ENCODE assay signal across 14 cellular contexts in the genomic region with DNA sequence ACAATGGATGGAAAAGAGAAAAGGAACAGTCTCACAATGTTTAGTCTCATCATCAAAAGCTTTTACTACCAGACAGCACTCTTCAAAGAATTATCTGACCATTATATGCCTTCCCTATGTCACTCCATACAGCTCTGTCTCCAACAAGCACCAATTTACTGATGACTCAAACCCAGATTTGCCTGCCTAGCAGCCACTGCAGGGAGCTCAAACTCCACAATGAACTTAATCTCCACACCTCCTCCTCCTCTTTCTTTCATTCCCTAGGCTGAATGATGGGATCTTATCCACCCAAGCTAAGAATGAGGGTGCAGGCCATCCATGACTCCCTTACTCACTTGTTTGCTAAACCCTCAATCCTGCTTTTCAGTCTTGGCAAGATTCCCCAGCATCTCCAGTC. TPM values are rescaled to one million over a fixed set of nuclear protein-coding genes. Genes with fewer than 3 reads are reported as not detected.
A peak's percentile ranks its signal among the peaks of the same experiment; 100 is the strongest.
DNase-seq lines count a peak whose midpoint lies in the region; ATAC-seq and TF ChIP-seq lines count a peak whose summit lies in the region.
"Had no signal": no experiment of that assay in that cellular context is flagged by ENCODE, and none has a peak within 500 bp of the region (broad histone marks: within the 10 kb centered on the region; RNA-seq: fewer than 3 reads in every experiment).

No MANE protein-coding gene starts in this region.

- H3K9me3 Mint-ChIP-seq in CD4-positive, alpha-beta T cell = no peaks in the 10 kb centered on the region
- H3K9me3 Mint-ChIP-seq in activated CD4-positive, alpha-beta memory T cell treated with anti-CD3 and anti-CD28 coated beads for 36 hours = no peaks in the 10 kb centered on the region
- H3K9me3 Mint-ChIP-seq: stimulated activated naive CD8-positive, alpha-beta T cell treated with anti-CD3 and anti-CD28 coated beads, Interleukin-15, Interleukin-2, amounts not matched to agents 100 ng/mL and 50 ng/mL, for 24 hours had no signal

- POLR2A ChIA-PET in CD4-positive, alpha-beta T cell (lab: Charles Lee) = no interaction called here
- POLR2A ChIA-PET in activated CD4-positive, alpha-beta memory T cell treated with anti-CD3 and anti-CD28 coated beads for 36 hours (lab: Charles Lee) = interaction anchor here (0.6 kb wide), 1 partner anchor 317 kb away, joined by 3 read pairs; no protein-coding TSS in a partner anchor

- H3K27me3 Mint-ChIP-seq in CD4-positive, alpha-beta T cell = no peaks in the 10 kb centered on the region
- no peaks in the 10 kb centered on the region for H3K27me3 Mint-ChIP-seq in activated CD4-positive, alpha-beta memory T cell treated with anti-CD3 and anti-CD28 coated beads for 36 hours
- H3K27me3 Mint-ChIP-seq: stimulated activated naive CD8-positive, alpha-beta T cell treated with anti-CD3 and anti-CD28 coated beads, Interleukin-15, Interleukin-2, amounts not matched to agents 100 ng/mL and 50 ng/mL, for 24 hours had no signal

- TF ChIP-seq POLR2A in ovary (IDR thresholded peaks at IDR 0.05) = no peak

- TF ChIP-seq CTCF in CD4-positive, alpha-beta T cell (IDR thresholded peaks at IDR 0.05) = no peak
- TF ChIP-seq CTCF in brain microvascular endothelial cell (IDR thresholded peaks at IDR 0.05; ENCODE audit: low read depth, low read length, missing control alignments) = no peak
- no peak for TF ChIP-seq CTCF in mucosa of descending colon (IDR thresholded peaks at IDR 0.05)
- no peak for TF ChIP-seq CTCF in ovary (IDR thresholded peaks at IDR 0.05)

- H3K9ac ChIP-seq in HUES48 (ENCODE audit: low read depth, low read length) = no peak overlapping the region

- in situ Hi-C loops in brain microvascular endothelial cell (cut with HindIII; ENCODE audit: low pct_ligation_motif_present, low sequenced_read_pairs) = no loop called here

- no peak overlapping the region for H3K4me3 Mint-ChIP-seq in CD4-positive, alpha-beta T cell
- H3K4me3 Mint-ChIP-seq in activated CD4-positive, alpha-beta memory T cell treated with anti-CD3 and anti-CD28 coated beads for 36 hours = no peak overlapping the region
- H3K4me3 Mint-ChIP-seq: stimulated activated naive CD8-positive, alpha-beta T cell treated with anti-CD3 and anti-CD28 coated beads, Interleukin-15, Interleukin-2, amounts not matched to agents 100 ng/mL and 50 ng/mL, for 24 hours had no signal

- no peak for ATAC-seq in CD4-positive, alpha-beta T cell (ENCODE audit: poor library complexity)
- ATAC-seq in mucosa of descending colon = peak; percentile 20

- H3K27ac Mint-ChIP-seq in CD4-positive, alpha-beta T cell = peak overlapping the region; percentile 1
- no peak overlapping the region for H3K27ac Mint-ChIP-seq in activated CD4-positive, alpha-beta memory T cell treated with anti-CD3 and anti-CD28 coated beads for 36 hours
- H3K27ac Mint-ChIP-seq: stimulated activated naive CD8-positive, alpha-beta T cell treated with anti-CD3 and anti-CD28 coated beads, Interleukin-15, Interleukin-2, amounts not matched to agents 100 ng/mL and 50 ng/mL, for 24 hours had no signal

- no peak overlapping the region for H3K27ac ChIP-seq in CD4-positive, alpha-beta T cell (ENCODE audit: low read depth, low read length)
- H3K27ac ChIP-seq in HUES48 (ENCODE audit: low read depth, low read length) = peak overlapping the region; percentile 61
- peak overlapping the region; percentile 64 for H3K27ac ChIP-seq in brain microvascular endothelial cell
- H3K27ac ChIP-seq in ovary = no peak overlapping the region
- H3K27ac ChIP-seq in substantia nigra (ENCODE audit: low read depth, low read length, poor library complexity, severe bottlenecking) = no peak overlapping the region
- H3K27ac ChIP-seq: C4-2B had no signal

- no peak for TF ChIP-seq EP300 in ovary (IDR thresholded peaks at IDR 0.05)

- peaks cover 19% of the 10 kb centered on the region for H3K4me1 Mint-ChIP-seq in CD4-positive, alpha-beta T cell (ENCODE audit: low read depth)
- H3K4me1 Mint-ChIP-seq in activated CD4-positive, alpha-beta memory T cell treated with anti-CD3 and anti-CD28 coated beads for 36 hours (ENCODE audit: low read depth) = peaks cover 41% of the 10 kb centered on the region

- CTCF ChIA-PET in CD4-positive, alpha-beta T cell (lab: Charles Lee) = no interaction called here
- CTCF ChIA-PET in activated CD4-positive, alpha-beta memory T cell treated with anti-CD3 and anti-CD28 coated beads for 36 hours (lab: Charles Lee) = no interaction called here

- H3K9me3 ChIP-seq in CD4-positive, alpha-beta T cell (ENCODE audit: control insufficient read depth, low read length) = no peaks in the 10 kb centered on the region
- no peaks in the 10 kb centered on the region for H3K9me3 ChIP-seq in HUES48 (ENCODE audit: control insufficient read depth, insufficient read depth, low read length)
- H3K9me3 ChIP-seq in mucosa of descending colon = no peaks in the 10 kb centered on the region
- H3K9me3 ChIP-seq in ovary = no peaks in the 10 kb centered on the region

- peaks cover 4% of the 10 kb centered on the region; the same call in 1 of the 2 replicates for H3K36me3 ChIP-seq in HUES48 (ENCODE audit: control insufficient read depth, insufficient read depth, low read length)
- no peaks in the 10 kb centered on the region for H3K36me3 ChIP-seq in brain microvascular endothelial cell (replicated peaks)
- H3K36me3 ChIP-seq in mucosa of descending colon (ENCODE audit: low read depth) = no peaks in the 10 kb centered on the region
- H3K36me3 ChIP-seq in ovary = no peaks in the 10 kb centered on the region

- H3K36me3 Mint-ChIP-seq in CD4-positive, alpha-beta T cell (ENCODE audit: low read depth) = peaks cover 64% of the 10 kb centered on the region
- H3K36me3 Mint-ChIP-seq in activated CD4-positive, alpha-beta memory T cell treated with anti-CD3 and anti-CD28 coated beads for 36 hours = peaks cover 14% of the 10 kb centered on the region

- intact Hi-C loops in CD4-positive, alpha-beta T cell (cut with DNase I, micrococcal nuclease) = no loop called here
- intact Hi-C loops in mucosa of descending colon (cut with DNase I, micrococcal nuclease) (no loop called here), ovary (cut with DNase I) (no loop called here)
- intact Hi-C loops in activated CD4-positive, alpha-beta memory T cell treated with anti-CD3 and anti-CD28 coated beads for 36 hours (cut with micrococcal nuclease) = no loop called here

- DNase-seq in CD4-positive, alpha-beta T cell = no peak
- DNase-seq in brain microvascular endothelial cell = peak; percentile 56
- DNase-seq in mucosa of descending colon = no peak
- DNase-seq in ovary = no peak
- no peak for DNase-seq in activated CD4-positive, alpha-beta memory T cell treated with anti-CD3 and anti-CD28 coated beads for 36 hours
- no peak for DNase-seq in substantia nigra (lab: John Stamatoyannopoulos, UW)
- DNase-seq in HUDEP-2 (lab: John Stamatoyannopoulos, UW; ENCODE audit: unreplicated experiment in 76 of 76) = no peak
- DNase-seq: NCI-H1436; NCI-H524 treated with DMSO at 0.1 percent for 48 hours; SHP77 treated with DMSO at 0.1 percent for 48 hours; stimulated activated CD4-positive, alpha-beta T cell treated with anti-CD3 and anti-CD28 coated beads, Interleukin-2, amount 100 ng/mL, for 24 hours had no signal

- H3K4me1 ChIP-seq in HUES48 (ENCODE audit: control insufficient read depth, insufficient read depth, low read length) (peaks cover 11% of the 10 kb centered on the region), mucosa of descending colon (ENCODE audit: low read depth) (peaks cover 6% of the 10 kb centered on the region), ovary (ENCODE audit: insufficient read depth) (peaks cover 5% of the 10 kb centered on the region)

- no peaks in the 10 kb centered on the region for H3K27me3 ChIP-seq in CD4-positive, alpha-beta T cell (ENCODE audit: control insufficient read depth, insufficient read depth, low read length)
- H3K27me3 ChIP-seq in HUES48 (ENCODE audit: control insufficient read depth, insufficient read depth, low read length) (no peaks in the 10 kb centered on the region), brain microvascular endothelial cell (replicated peaks) (no peaks in the 10 kb centered on the region), ovary (no peaks in the 10 kb centered on the region)

- no peak overlapping the region for H3K4me3 ChIP-seq in HUES48 (ENCODE audit: low read depth, low read length)
- no peak overlapping the region for H3K4me3 ChIP-seq in brain microvascular endothelial cell (ENCODE audit: low read depth, low read length)
- no peak overlapping the region for H3K4me3 ChIP-seq in mucosa of descending colon
- H3K4me3 ChIP-seq in ovary = no peak overlapping the region

RNA-seq across cellular contexts. Expression of a gene that starts 45.5 kb away (rescaled TPM):
- 100 to 1,000 TPM; 163 to 170 TPM for total RNA-seq in CD4-positive, alpha-beta T cell
- total RNA-seq in mucosa of descending colon = 10 to 100 TPM; 49.2 to 94.0 (median 53.7) TPM
- 10 to 100 TPM in 6 of 7 donors, 1 to 10 TPM in 1; 9.4 to 19.1 (median 14.0) TPM for total RNA-seq in ovary
- 10 to 100 TPM in 1 of 2 donors, 1 to 10 TPM in 1; 3.4 to 13.7 TPM for polyA plus RNA-seq in ovary
- 100 to 1,000 TPM; 114 to 117 TPM for total RNA-seq in activated CD4-positive, alpha-beta memory T cell treated with anti-CD3 and anti-CD28 coated beads for 36 hours

RNA-seq across cellular contexts. Expression of a gene that starts 48.4 kb away (rescaled TPM):
- 10 to 100 TPM; 57.5 to 59.5 TPM for total RNA-seq in CD4-positive, alpha-beta T cell
- 10 to 100 TPM; 40.7 to 59.2 (median 45.0) TPM for total RNA-seq in mucosa of descending colon
- 10 to 100 TPM; 32.2 to 50.1 (median 42.3) TPM for total RNA-seq in ovary
- 10 to 100 TPM; 34.7 to 66.7 TPM for polyA plus RNA-seq in ovary
- 10 to 100 TPM; 44.3 to 49.9 TPM for total RNA-seq in activated CD4-positive, alpha-beta memory T cell treated with anti-CD3 and anti-CD28 coated beads for 36 hours

Comparison
In these comparisons a context has a peak if more than half of its experiments do, and no peak if none do; other contexts are left out.
1. H3K27ac ChIP-seq: peak in HUES48 (single experiment) and brain microvascular endothelial cell (single experiment); none in CD4-positive, alpha-beta T cell (single experiment), ovary (0 of 2) and substantia nigra (single experiment).